24 cellular contexts compared by ENCODE assay signal in the genomic region with DNA sequence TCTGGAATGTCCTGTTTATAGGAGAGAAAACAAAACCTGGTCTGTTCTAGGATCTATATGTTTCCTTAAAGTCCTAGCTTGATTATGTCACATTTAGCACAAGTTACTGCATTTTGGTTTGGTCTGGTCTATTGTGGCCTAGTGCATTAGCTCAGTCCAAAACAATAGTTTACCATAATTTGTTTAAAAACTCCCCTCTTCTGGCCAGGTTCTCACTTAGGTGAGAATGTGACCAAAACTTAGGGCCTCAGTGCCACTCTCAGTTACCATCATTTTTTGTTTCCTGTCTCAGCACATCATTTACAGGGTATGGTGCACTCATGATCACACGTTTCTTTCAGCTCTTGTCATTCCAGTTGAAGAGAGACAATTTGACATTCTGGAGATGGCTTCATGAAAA.
DNase-seq lines count a peak whose midpoint lies in the region; ATAC-seq, FAIRE-seq and TF ChIP-seq lines count a peak whose summit lies in the region.
"Had no signal": no experiment of that assay in that cellular context is flagged by ENCODE, and none has a peak within 500 bp of the region (broad histone marks: within the 10 kb centered on the region; RNA-seq: fewer than 3 reads in every experiment).

No MANE protein-coding gene starts in this region.

- H3K9me3 Mint-ChIP-seq in astrocyte (ENCODE audit: unreplicated experiment) = no peaks in the 10 kb centered on the region
- peaks cover 6% of the 10 kb centered on the region for H3K9me3 Mint-ChIP-seq in activated T-helper 1 cell treated with anti-CD3 and anti-CD28 coated beads, Interleukin-12 subunit alpha, Interleukin-12 subunit beta, Interleukin-2, Interleukin-4 antibody, amounts not matched to agents 30 ng/mL and 10 ng/mL and 1 ng/mL, durations not matched to agents 14 hours and 24 hours and 36 hours
- H3K9me3 Mint-ChIP-seq: CD4-positive, CD25-positive, alpha-beta regulatory T cell; GM23338; IgD-negative memory B cell had no signal

- H3K9me3 ChIP-seq in astrocyte (ENCODE audit: insufficient read depth, low read depth, low read length) (no peaks in the 10 kb centered on the region), smooth muscle cell (replicated peaks; ENCODE audit: low read depth) (no peaks in the 10 kb centered on the region)
- H3K9me3 ChIP-seq: BE2C, Caco-2 had no signal

- intact Hi-C loops in activated T-helper 1 cell treated with anti-CD3 and anti-CD28 coated beads, Interleukin-12 subunit alpha, Interleukin-12 subunit beta, Interleukin-2, Interleukin-4 antibody, amounts not matched to agents 30 ng/mL and 10 ng/mL and 1 ng/mL, durations not matched to agents 14 hours and 24 hours and 36 hours (cut with micrococcal nuclease) = no loop called here

- no peaks in the 10 kb centered on the region for H3K36me3 Mint-ChIP-seq in astrocyte (ENCODE audit: low read depth, unreplicated experiment)
- no peaks in the 10 kb centered on the region for H3K36me3 Mint-ChIP-seq in activated T-helper 1 cell treated with anti-CD3 and anti-CD28 coated beads, Interleukin-12 subunit alpha, Interleukin-12 subunit beta, Interleukin-2, Interleukin-4 antibody, amounts not matched to agents 30 ng/mL and 10 ng/mL and 1 ng/mL, durations not matched to agents 14 hours and 24 hours and 36 hours (ENCODE audit: low read depth)
- H3K36me3 Mint-ChIP-seq: CD4-positive, CD25-positive, alpha-beta regulatory T cell; IgD-negative memory B cell had no signal

- H2AFZ ChIP-seq in astrocyte (ENCODE audit: low read depth, low read length) (no peak overlapping the region), smooth muscle cell (ENCODE audit: low read depth) (no peak overlapping the region)
- H2AFZ ChIP-seq: GM23338 had no signal

- no peaks in the 10 kb centered on the region for H3F3A ChIP-seq in smooth muscle cell (ENCODE audit: low read depth)

- no peak overlapping the region for H3K4me2 ChIP-seq in astrocyte (ENCODE audit: low read length)
- no peak overlapping the region for H3K4me2 ChIP-seq in smooth muscle cell
- H3K4me2 ChIP-seq: GM23338 had no signal

- H3K4me1 ChIP-seq in astrocyte (ENCODE audit: insufficient read depth, low read length) (no peaks in the 10 kb centered on the region), smooth muscle cell (ENCODE audit: low read depth) (no peaks in the 10 kb centered on the region)
- H3K4me1 ChIP-seq: BE2C, Caco-2 had no signal

- WGBS in smooth muscle cell (ENCODE audit: low lambda C conversion rate) = 93% methylated on average over 1 of the region's 1 CpG

- H3K27ac ChIP-seq in astrocyte (ENCODE audit: low read depth, low read length) (no peak overlapping the region), smooth muscle cell (ENCODE audit: low read depth) (no peak overlapping the region)

- H3K36me3 ChIP-seq in astrocyte (ENCODE audit: insufficient read depth, low read length) = no peaks in the 10 kb centered on the region
- no peaks in the 10 kb centered on the region for H3K36me3 ChIP-seq in smooth muscle cell (ENCODE audit: low read depth)
- H3K36me3 ChIP-seq: BE2C had no signal

- DNase-seq in astrocyte (ENCODE audit: low read depth) (no peak), smooth muscle cell (lab: John Stamatoyannopoulos, UW; ENCODE audit: unreplicated experiment) (no peak), NCI-H2081 (lab: John Stamatoyannopoulos, UW) (no peak)
- DNase-seq in activated T-helper 1 cell treated with anti-CD3 and anti-CD28 coated beads, Interleukin-12 subunit alpha, Interleukin-12 subunit beta, Interleukin-2, Interleukin-4 antibody, amounts not matched to agents 30 ng/mL and 10 ng/mL and 1 ng/mL, durations not matched to agents 14 hours and 24 hours and 36 hours (ENCODE audit: low spot score) = no peak
- DNase-seq: ACHN; BE2C; C1 segment of cervical spinal cord; Caco-2; CD4-positive, CD25-positive, alpha-beta regulatory T cell; DMS153; DMS79; GDM1; HCEC 1CT; Karpas-422; KBM-7 had no signal

- ATAC-seq in GM18520 (IDR thresholded peaks at IDR 0.05; ENCODE audit: unreplicated experiment) (peak; percentile 58), GM19463 (IDR thresholded peaks at IDR 0.05; ENCODE audit: unreplicated experiment) (peak; percentile 17), HG03469 (IDR thresholded peaks at IDR 0.05; ENCODE audit: unreplicated experiment) (no peak)
- ATAC-seq: GM23338, HepG2 had no signal

- H3K4me3 Mint-ChIP-seq in astrocyte (ENCODE audit: unreplicated experiment) = no peak overlapping the region
- H3K4me3 Mint-ChIP-seq in activated T-helper 1 cell treated with anti-CD3 and anti-CD28 coated beads, Interleukin-12 subunit alpha, Interleukin-12 subunit beta, Interleukin-2, Interleukin-4 antibody, amounts not matched to agents 30 ng/mL and 10 ng/mL and 1 ng/mL, durations not matched to agents 14 hours and 24 hours and 36 hours = no peak overlapping the region
- H3K4me3 Mint-ChIP-seq: CD4-positive, CD25-positive, alpha-beta regulatory T cell; GM23338 had no signal

- H4K20me1 ChIP-seq in astrocyte (ENCODE audit: insufficient read depth, low read length) = no peaks in the 10 kb centered on the region
- no peaks in the 10 kb centered on the region for H4K20me1 ChIP-seq in smooth muscle cell (ENCODE audit: low read depth)

- H3K4me1 Mint-ChIP-seq in astrocyte (ENCODE audit: low read depth, unreplicated experiment) = no peaks in the 10 kb centered on the region
- H3K4me1 Mint-ChIP-seq in activated T-helper 1 cell treated with anti-CD3 and anti-CD28 coated beads, Interleukin-12 subunit alpha, Interleukin-12 subunit beta, Interleukin-2, Interleukin-4 antibody, amounts not matched to agents 30 ng/mL and 10 ng/mL and 1 ng/mL, durations not matched to agents 14 hours and 24 hours and 36 hours (ENCODE audit: low read depth) = no peaks in the 10 kb centered on the region

- no peaks in the 10 kb centered on the region for H3K79me2 ChIP-seq in astrocyte (ENCODE audit: insufficient read depth, low read length)
- H3K79me2 ChIP-seq in smooth muscle cell (ENCODE audit: low read depth) = no peaks in the 10 kb centered on the region

- H3K4me3 ChIP-seq in astrocyte (ENCODE audit: insufficient read depth, low read depth, low read length) (no peak overlapping the region), smooth muscle cell (no peak overlapping the region)
- H3K4me3 ChIP-seq: GM23338 had no signal

- H3K27me3 ChIP-seq in astrocyte (ENCODE audit: insufficient read depth, low read length) = no peaks in the 10 kb centered on the region
- no peaks in the 10 kb centered on the region for H3K27me3 ChIP-seq in smooth muscle cell (ENCODE audit: low read depth)
- H3K27me3 ChIP-seq: BE2C had no signal

- peak; percentile 32 for FAIRE-seq in astrocyte (lab: Jason Lieb, UNC)
- FAIRE-seq: A204.1, GM19239, H54, HepG2 had no signal

- H3K27me3 Mint-ChIP-seq in astrocyte (ENCODE audit: low read depth, unreplicated experiment) = no peaks in the 10 kb centered on the region
- H3K27me3 Mint-ChIP-seq in activated T-helper 1 cell treated with anti-CD3 and anti-CD28 coated beads, Interleukin-12 subunit alpha, Interleukin-12 subunit beta, Interleukin-2, Interleukin-4 antibody, amounts not matched to agents 30 ng/mL and 10 ng/mL and 1 ng/mL, durations not matched to agents 14 hours and 24 hours and 36 hours (ENCODE audit: insufficient read depth) = no peaks in the 10 kb centered on the region
- H3K27me3 Mint-ChIP-seq: CD4-positive, CD25-positive, alpha-beta regulatory T cell; IgD-negative memory B cell had no signal

- no peak overlapping the region for H3K27ac Mint-ChIP-seq in astrocyte (ENCODE audit: unreplicated experiment)
- H3K27ac Mint-ChIP-seq in activated T-helper 1 cell treated with anti-CD3 and anti-CD28 coated beads, Interleukin-12 subunit alpha, Interleukin-12 subunit beta, Interleukin-2, Interleukin-4 antibody, amounts not matched to agents 30 ng/mL and 10 ng/mL and 1 ng/mL, durations not matched to agents 14 hours and 24 hours and 36 hours = no peak overlapping the region
- H3K27ac Mint-ChIP-seq: CD4-positive, CD25-positive, alpha-beta regulatory T cell; GM23338; IgD-negative memory B cell had no signal

- TF ChIP-seq CTCF in astrocyte (IDR thresholded peaks at IDR 0.05; ENCODE audit: insufficient read depth, low read depth, low read length) (no peak), smooth muscle cell (IDR thresholded peaks at IDR 0.05; ENCODE audit: borderline replicate concordance, insufficient read depth, poor library complexity, severe bottlenecking) (no peak)

- H3K9ac ChIP-seq in astrocyte (ENCODE audit: low read length) (no peak overlapping the region), smooth muscle cell (ENCODE audit: low read depth) (no peak overlapping the region)
